Comparison of ENCODE assay signal across 1 cellular context in genomic region chr19:485583-486236, GRCh38.
A peak's percentile ranks its signal among the peaks of the same experiment; 100 is the strongest.
TF ChIP-seq lines count a peak whose summit lies in the region.

No MANE protein-coding gene starts in this region.

TF ChIP-seq in endothelial cell of umbilical vein, 7 proteins besides CTCF, POLR2A, EP300 and RAD21:
- TF ChIP-seq POLR2AphosphoS5 (IDR thresholded peaks at IDR 0.05; ENCODE audit: insufficient read depth, low read depth, low read length), result peak; percentile 22
- TF ChIP-seq GATA2 (IDR thresholded peaks at IDR 0.05; ENCODE audit: insufficient read depth, insufficient read length, low read depth, low read length), result no peak
